Comparison of ENCODE assay signal across 12 cellular contexts in the genomic region with DNA sequence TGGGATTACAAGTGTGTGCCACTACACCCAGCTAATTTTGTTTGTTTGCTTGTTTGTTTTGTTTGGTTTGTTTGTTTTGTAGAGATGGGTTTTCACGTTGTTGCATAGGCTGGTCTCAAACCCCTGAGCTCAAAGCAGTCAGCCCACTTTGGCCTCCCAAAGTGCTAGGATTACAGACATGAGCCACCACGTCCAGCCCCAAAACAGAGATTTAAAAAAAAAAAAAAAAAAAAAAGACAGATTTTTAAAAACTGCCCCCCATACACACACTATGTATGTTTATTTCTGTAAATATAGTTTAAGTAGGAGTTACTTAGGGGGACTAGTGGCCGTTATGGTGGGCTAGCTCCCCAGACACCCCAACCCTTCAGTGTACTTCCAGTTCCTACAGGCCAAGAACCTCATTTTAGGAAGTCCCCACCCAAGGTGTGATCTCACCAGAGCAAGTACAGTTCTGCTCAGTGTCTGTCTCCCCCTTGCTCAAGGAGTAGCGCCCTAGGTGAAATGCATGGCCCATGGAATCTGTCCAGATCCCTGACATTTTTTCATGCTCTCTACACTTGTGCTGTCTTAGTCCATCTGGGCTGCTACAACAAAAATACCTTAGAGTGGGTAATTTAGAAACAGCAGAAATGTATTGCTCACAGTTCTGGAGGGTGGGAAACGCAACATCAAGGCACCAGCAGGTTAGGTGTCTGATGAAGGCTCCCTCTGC. TPM values are rescaled to one million over a fixed set of nuclear protein-coding genes. Genes with fewer than 3 reads are reported as not detected.
DNase-seq lines count a peak whose midpoint lies in the region; ATAC-seq and TF ChIP-seq lines count a peak whose summit lies in the region.
"Had no signal": no experiment of that assay in that cellular context is flagged by ENCODE, and none has a peak within 500 bp of the region (broad histone marks: within the 10 kb centered on the region; RNA-seq: fewer than 3 reads in every experiment).

No MANE protein-coding gene starts in this region.

- peak; percentile 60 for DNase-seq in activated CD4-positive, alpha-beta T cell treated with anti-CD3 and anti-CD28 coated beads, Interleukin-2, amount 10 ng/mL, durations not matched to agents 24 days and 14 days
- DNase-seq in activated CD4-positive, alpha-beta T cell treated with anti-CD3 and anti-CD28 coated beads, Interleukin-2, amount 50 U/mL, for 4 hours: no peak
- DNase-seq in central memory CD8-positive, alpha-beta T cell (ENCODE audit: low spot score in 2 of 2): no peak
- DNase-seq in transverse colon: no peak
- no peak for DNase-seq in HUDEP-2 (lab: John Stamatoyannopoulos, UW; ENCODE audit: unreplicated experiment in 76 of 76)
- no peak for DNase-seq in testis
- no peak for DNase-seq in occipital lobe (lab: John Stamatoyannopoulos, UW)
- DNase-seq: amygdala, NCI-H1105, NCI-H510A had no signal

- no peak for ATAC-seq in central memory CD8-positive, alpha-beta T cell (replicated peaks; ENCODE audit: extremely low read depth, poor library complexity, severe bottlenecking)

- no peak overlapping the region for H3K4me3 ChIP-seq in mucosa of stomach (ENCODE audit: low read length)
- H3K4me3 ChIP-seq in transverse colon: no peak overlapping the region
- no peak overlapping the region for H3K4me3 ChIP-seq in testis

- H3K27me3 ChIP-seq in mucosa of stomach (ENCODE audit: control insufficient read depth, insufficient read depth, low read length) (no peaks in the 10 kb centered on the region), transverse colon (no peaks in the 10 kb centered on the region), testis (no peaks in the 10 kb centered on the region)

- H3K36me3 ChIP-seq in mucosa of stomach (ENCODE audit: control insufficient read depth, insufficient read depth, low read length): no peaks in the 10 kb centered on the region
- no peaks in the 10 kb centered on the region for H3K36me3 ChIP-seq in transverse colon
- no peaks in the 10 kb centered on the region for H3K36me3 ChIP-seq in testis (ENCODE audit: low read depth, missing control alignments)

- H3K27ac Mint-ChIP-seq in activated CD4-positive, alpha-beta T cell treated with anti-CD3 and anti-CD28 coated beads, Interleukin-2, amount 10 ng/mL, durations not matched to agents 24 days and 14 days: no peak overlapping the region
- no peak overlapping the region for H3K27ac Mint-ChIP-seq in central memory CD8-positive, alpha-beta T cell (ENCODE audit: low read depth)

- intact Hi-C loops in activated CD4-positive, alpha-beta T cell treated with anti-CD3 and anti-CD28 coated beads, Interleukin-2, amount 10 ng/mL, durations not matched to agents 24 days and 14 days (cut with micrococcal nuclease): loop anchor here (5.0 kb wide), 1 partner anchor 73 kb away; no protein-coding TSS in a partner anchor
- intact Hi-C loops in transverse colon (cut with DNase I; ENCODE audit: low total_unique reads) (no loop called here), testis (cut with DNase I; ENCODE audit: low total_unique reads) (loop anchor here (5.0 kb wide), 1 partner anchor 103 kb away; a partner anchor contains a TSS)

- H3K4me1 ChIP-seq in mucosa of stomach (ENCODE audit: control insufficient read depth, insufficient read depth, low read length) (peaks cover 85% of the 10 kb centered on the region), transverse colon (peaks cover 29 to 57% (median 52%) of the 10 kb centered on the region in 4 donors), testis (peaks cover 31% of the 10 kb centered on the region)

- TF ChIP-seq POLR2A in transverse colon (IDR thresholded peaks at IDR 0.05): no peak
- TF ChIP-seq POLR2A in testis (IDR thresholded peaks at IDR 0.05): no peak

- peaks cover 3% of the 10 kb centered on the region for H3K36me3 Mint-ChIP-seq in activated CD4-positive, alpha-beta T cell treated with anti-CD3 and anti-CD28 coated beads, Interleukin-2, amount 10 ng/mL, durations not matched to agents 24 days and 14 days (ENCODE audit: low read depth)
- H3K36me3 Mint-ChIP-seq in central memory CD8-positive, alpha-beta T cell (ENCODE audit: insufficient read depth): peaks cover 5% of the 10 kb centered on the region

- peak overlapping the region; percentile 99 for H3K9ac ChIP-seq in mucosa of stomach (ENCODE audit: low read length)

- no peak for TF ChIP-seq CTCF in transverse colon (IDR thresholded peaks at IDR 0.05)
- TF ChIP-seq CTCF in testis (IDR thresholded peaks at IDR 0.05): no peak

- no peak for TF ChIP-seq EP300 in transverse colon (IDR thresholded peaks at IDR 0.05; ENCODE audit: low read depth)

- peak overlapping the region; percentile 9 for H3K4me3 Mint-ChIP-seq in activated CD4-positive, alpha-beta T cell treated with anti-CD3 and anti-CD28 coated beads, Interleukin-2, amount 10 ng/mL, durations not matched to agents 24 days and 14 days
- peak overlapping the region; percentile 23 for H3K4me3 Mint-ChIP-seq in central memory CD8-positive, alpha-beta T cell

- H3K4me1 Mint-ChIP-seq in activated CD4-positive, alpha-beta T cell treated with anti-CD3 and anti-CD28 coated beads, Interleukin-2, amount 10 ng/mL, durations not matched to agents 24 days and 14 days: peaks cover 36% of the 10 kb centered on the region
- peaks cover 42% of the 10 kb centered on the region for H3K4me1 Mint-ChIP-seq in central memory CD8-positive, alpha-beta T cell

- peaks cover 3% of the 10 kb centered on the region for H3K27me3 Mint-ChIP-seq in activated CD4-positive, alpha-beta T cell treated with anti-CD3 and anti-CD28 coated beads, Interleukin-2, amount 10 ng/mL, durations not matched to agents 24 days and 14 days
- H3K27me3 Mint-ChIP-seq in central memory CD8-positive, alpha-beta T cell: no peaks in the 10 kb centered on the region

- 0 to 64% methylated on average over 1 to 5 of the region's 5 CpGs for WGBS in transverse colon (ENCODE audit: low coverage in 1 of 2), 2 donors
- WGBS in testis, 2 donors: 58 to 69% methylated on average over 5 of the region's 5 CpGs

- in situ Hi-C loops in transverse colon (cut with MboI; ENCODE audit: low pct_ligation_motif_present in 1 of 4, low pct_unique_long_range_greater_than_20kb in 1 of 4, low sequenced_read_pairs in 3 of 4): loop anchor here in 3 of 4 donors (10.0 to 25.0 kb wide), 2 partner anchors 93 to 101 kb away; a partner anchor contains a TSS

- H3K9me3 ChIP-seq in mucosa of stomach (ENCODE audit: control insufficient read depth, low read length): no peaks in the 10 kb centered on the region
- no peaks in the 10 kb centered on the region for H3K9me3 ChIP-seq in transverse colon
- no peaks in the 10 kb centered on the region for H3K9me3 ChIP-seq in testis

- peak overlapping the region; percentile 96 to 98 (median 98) for H3K27ac ChIP-seq in transverse colon
- no peak overlapping the region for H3K27ac ChIP-seq in testis

- no peaks in the 10 kb centered on the region for H3K9me3 Mint-ChIP-seq in activated CD4-positive, alpha-beta T cell treated with anti-CD3 and anti-CD28 coated beads, Interleukin-2, amount 10 ng/mL, durations not matched to agents 24 days and 14 days
- H3K9me3 Mint-ChIP-seq in central memory CD8-positive, alpha-beta T cell: no peaks in the 10 kb centered on the region

RNA-seq across cellular contexts. Expression of a gene that starts 1.6 kb away (rescaled TPM):
- total RNA-seq in activated CD4-positive, alpha-beta T cell treated with anti-CD3 and anti-CD28 coated beads, Interleukin-2, amount 10 ng/mL, durations not matched to agents 24 days and 14 days: 62.6 and 63.1 TPM in 2 replicates
- total RNA-seq in transverse colon (100 to 1,000 TPM in 3 of 4 donors, 10 to 100 TPM in 1; 80.0 to 356 (median 200) TPM), testis (10 to 100 TPM; 59.9 to 81.0 TPM), occipital lobe (16.2 TPM)
- 77.6 TPM for polyA plus RNA-seq in testis (ENCODE audit: insufficient read depth, low read depth, low replicate concordance)

RNA-seq across cellular contexts. Expression of a gene that starts 23.6 kb away (rescaled TPM):
- total RNA-seq in activated CD4-positive, alpha-beta T cell treated with anti-CD3 and anti-CD28 coated beads, Interleukin-2, amount 10 ng/mL, durations not matched to agents 24 days and 14 days: 15.0 and 21.5 TPM in 2 replicates
- total RNA-seq in transverse colon (100 to 1,000 TPM in 2 of 4 donors, 10 to 100 TPM in 2; 14.3 to 111 (median 100) TPM), testis (10 to 100 TPM; 79.3 to 84.2 TPM), occipital lobe (18.2 TPM)
- 90.7 TPM for polyA plus RNA-seq in testis (ENCODE audit: insufficient read depth, low read depth, low replicate concordance)

RNA-seq across cellular contexts. Expression of a gene that starts 23.9 kb away (rescaled TPM):
- total RNA-seq in activated CD4-positive, alpha-beta T cell treated with anti-CD3 and anti-CD28 coated beads, Interleukin-2, amount 10 ng/mL, durations not matched to agents 24 days and 14 days: 85.3 and 89.0 TPM in 2 replicates
- total RNA-seq in transverse colon (100 to 1,000 TPM in 3 of 4 donors, 10 to 100 TPM in 1; 96.9 to 466 (median 174) TPM), testis (100 to 1,000 TPM; 154 to 177 TPM), occipital lobe (105 TPM)
- 112 TPM for polyA plus RNA-seq in testis (ENCODE audit: insufficient read depth, low read depth, low replicate concordance)

RNA-seq across cellular contexts. Expression of a gene that starts 33.1 kb away (rescaled TPM):
- 0.40 and 0.68 TPM in 2 replicates for total RNA-seq in activated CD4-positive, alpha-beta T cell treated with anti-CD3 and anti-CD28 coated beads, Interleukin-2, amount 10 ng/mL, durations not matched to agents 24 days and 14 days
- 1 to 10 TPM in 2 of 4 donors, not detected in 2; 2.5 to 3.0 TPM for total RNA-seq in transverse colon
- total RNA-seq in testis: 1 to 10 TPM; 1.5 to 1.8 TPM
- polyA plus RNA-seq in testis (ENCODE audit: insufficient read depth, low read depth, low replicate concordance): 3.4 TPM
- not detected for total RNA-seq in occipital lobe
- total RNA-seq: H7 had no signal

Comparison
In these comparisons a context has a peak if more than half of its experiments do, and no peak if none do; other contexts are left out.
1. H3K27ac ChIP-seq: peak in transverse colon (4 of 4); none in testis (0 of 2).